9 cellular contexts compared by ENCODE assay signal in genomic region chr13:48412881-48413351, GRCh38. TPM values are rescaled to one million over a fixed set of nuclear protein-coding genes. Genes with fewer than 3 reads are reported as not detected.
DNase-seq lines count a peak whose midpoint lies in the region; ATAC-seq and TF ChIP-seq lines count a peak whose summit lies in the region.
"Had no signal": no experiment of that assay in that cellular context is flagged by ENCODE, and none has a peak within 500 bp of the region (broad histone marks: within the 10 kb centered on the region; RNA-seq: fewer than 3 reads in every experiment).

Gene LPAR6, minus strand, starts transcription at chr13:48413113. Its CDS starts 690 bp downstream, at chr13:48412423.

- peaks cover 33% of the 10 kb centered on the region for H3K36me3 Mint-ChIP-seq in Calu3 (ENCODE audit: insufficient read depth, unreplicated experiment)

- TF ChIP-seq CTCF in Calu3 (IDR thresholded peaks at IDR 0.05; ENCODE audit: unreplicated experiment), result no peak
- TF ChIP-seq CTCF in right lobe of liver (IDR thresholded peaks at IDR 0.05), result no peak

- intact Hi-C loops in Calu3 (cut with micrococcal nuclease; ENCODE audit: unreplicated experiment) (loop anchor here (2.0 to 5.0 kb wide), 2 partner anchors 34 to 166 kb away; no protein-coding TSS in a partner anchor), right lobe of liver (cut with DNase I) (no loop called here)

- peak; percentile 86 for TF ChIP-seq POLR2A in right lobe of liver (IDR thresholded peaks at IDR 0.05)

- no peaks in the 10 kb centered on the region for H3K4me1 Mint-ChIP-seq in Calu3 (ENCODE audit: low read depth, unreplicated experiment)

- no peaks in the 10 kb centered on the region for H3K9me3 ChIP-seq in NT2/D1 (ENCODE audit: insufficient read depth, low read length)
- no peaks in the 10 kb centered on the region for H3K9me3 ChIP-seq in right lobe of liver
- no peaks in the 10 kb centered on the region for H3K9me3 ChIP-seq in subcutaneous abdominal adipose tissue (ENCODE audit: control insufficient read depth in 5 of 5, low read length in 5 of 5)

- peak within 1 kb of the TSS; percentile 75 for H3K4me3 Mint-ChIP-seq in Calu3 (ENCODE audit: low read depth, unreplicated experiment)

- H3K9me3 Mint-ChIP-seq in Calu3 (ENCODE audit: low read depth, unreplicated experiment), result peaks cover 5% of the 10 kb centered on the region

- WGBS in right lobe of liver (ENCODE audit: insufficient coverage, low coverage, low lambda C conversion rate, missing lambda C conversion rate), result 42% methylated on average over 4 of the region's 4 CpGs

- CTCF ChIA-PET in Calu3 (lab: Charles Lee), result interaction anchor here (1.0 kb wide), 1 partner anchor 79 kb away, joined by 3 read pairs; no protein-coding TSS in a partner anchor

- no peaks in the 10 kb centered on the region for H3K27me3 Mint-ChIP-seq in Calu3 (ENCODE audit: unreplicated experiment)

- peak; percentile 22 for DNase-seq in Calu3
- peak; percentile 20 for DNase-seq in NT2/D1 (ENCODE audit: low read depth, low spot score)
- peak; percentile 92 for DNase-seq in dermis blood vessel endothelial cell
- DNase-seq in right lobe of liver, result no peak
- no peak for DNase-seq in NCI-H524 (lab: John Stamatoyannopoulos, UW)
- no peak for DNase-seq in NCI-H2171 (lab: John Stamatoyannopoulos, UW)

- peak; percentile 83 to 86 (median 84) for ATAC-seq in right lobe of liver
- no peak for ATAC-seq in HG03135 (IDR thresholded peaks at IDR 0.05; ENCODE audit: unreplicated experiment)

- BruUV-seq in Calu3 (replicated peaks; lab: Mats Ljungman, UMichigan), result no TSS peak

- H3K4me1 ChIP-seq in NT2/D1 (ENCODE audit: insufficient read depth, insufficient read length), result no peaks in the 10 kb centered on the region
- no peaks in the 10 kb centered on the region for H3K4me1 ChIP-seq in right lobe of liver
- peaks cover 0 to 22% (median 11%) of the 10 kb centered on the region in 5 donors for H3K4me1 ChIP-seq in subcutaneous abdominal adipose tissue (ENCODE audit: control insufficient read depth in 5 of 5, insufficient read depth in 5 of 5, low read length in 5 of 5)

- H3K27ac Mint-ChIP-seq in Calu3 (ENCODE audit: unreplicated experiment), result peak within 1 kb of the TSS; percentile 86

- H3K9ac ChIP-seq in NT2/D1 (ENCODE audit: insufficient read length, low read depth) (peak within 1 kb of the TSS; percentile 61), subcutaneous abdominal adipose tissue (ENCODE audit: low read length in 5 of 5) (peak within 1 kb of the TSS; percentile 59 to 91 (median 82))

- H3K36me3 ChIP-seq in NT2/D1 (ENCODE audit: insufficient read depth, insufficient read length, low read length) (no peaks in the 10 kb centered on the region), right lobe of liver (no peaks in the 10 kb centered on the region), subcutaneous abdominal adipose tissue (ENCODE audit: control insufficient read depth in 5 of 5, insufficient read depth in 5 of 5, low read length in 5 of 5) (peaks cover 0 to 4% (median 2%) of the 10 kb centered on the region in 5 donors)

- H3K27me3 ChIP-seq in NT2/D1 (ENCODE audit: insufficient read depth, insufficient read length), result no peaks in the 10 kb centered on the region
- no peaks in the 10 kb centered on the region for H3K27me3 ChIP-seq in right lobe of liver
- no peaks in the 10 kb centered on the region for H3K27me3 ChIP-seq in subcutaneous abdominal adipose tissue (ENCODE audit: control insufficient read depth in 5 of 5, insufficient read depth in 4 of 5, low read length in 5 of 5)

- H3K27ac ChIP-seq in right lobe of liver (peak within 1 kb of the TSS; percentile 48 to 82 (median 56)), subcutaneous abdominal adipose tissue (ENCODE audit: low read depth, low read length) (peak within 1 kb of the TSS; percentile 89)

- H3K4me3 ChIP-seq in NT2/D1 (ENCODE audit: insufficient read length, low read depth), result peak within 1 kb of the TSS; percentile 33
- peak within 1 kb of the TSS; percentile 37 to 57 (median 41) for H3K4me3 ChIP-seq in right lobe of liver
- H3K4me3 ChIP-seq in subcutaneous abdominal adipose tissue (ENCODE audit: low read depth in 1 of 5, low read length in 5 of 5), result peak within 1 kb of the TSS; percentile 70 to 95 (median 90)

RNA-seq across cellular contexts. Expression of gene LPAR6, which starts in this region (rescaled TPM):
- total RNA-seq in Calu3 (2022) (16.4 TPM in 2 replicates), dermis blood vessel endothelial cell (42.5 and 66.2 TPM in 2 replicates), right lobe of liver (10 to 100 TPM in 2 of 6 experiments, 1 to 10 TPM in 4; 3.7 to 14.5 (median 5.9) TPM)
- total RNA-seq: HT1080 had no signal

Comparison
In these comparisons a context has a peak if more than half of its experiments do, and no peak if none do; other contexts are left out.
1. DNase-seq: peak in Calu3 (single experiment), NT2/D1 (single experiment) and dermis blood vessel endothelial cell (single experiment); none in right lobe of liver (0 of 3), NCI-H524 (0 of 2) and NCI-H2171 (single experiment).
2. H3K4me3 ChIP-seq: peak in every context shown above with its lines; median percentile 90 in subcutaneous abdominal adipose tissue; 41 in right lobe of liver; 33 in NT2/D1.